Comparison of ENCODE assay signal across 1 cellular context in genomic region chr21:29829514-29830255, GRCh38.
TF ChIP-seq lines count a peak whose summit lies in the region.

No MANE protein-coding gene starts in this region.

TF ChIP-seq in neural cell, 6 proteins besides CTCF, POLR2A, EP300 and RAD21 (continued from another document):
- peak; percentile 87 for TF ChIP-seq POLR2AphosphoS5 (IDR thresholded peaks at IDR 0.05)
